Comparison of ENCODE assay signal across 8 cellular contexts in genomic region chr19:16628984-16629691, GRCh38. TPM values are rescaled to one million over a fixed set of nuclear protein-coding genes. Genes with fewer than 3 reads are reported as not detected.
DNase-seq lines count a peak whose midpoint lies in the region; ATAC-seq and TF ChIP-seq lines count a peak whose summit lies in the region.

No MANE protein-coding gene starts in this region.

- H3K27me3 ChIP-seq in osteoblast (ENCODE audit: insufficient read depth, low read length), result no peaks in the 10 kb centered on the region

- no peaks in the 10 kb centered on the region for H3K27me3 Mint-ChIP-seq in activated B cell treated with CpG ODN at 0.5 μM for 24 hours

- peaks cover 15% of the 10 kb centered on the region for H3K4me1 ChIP-seq in osteoblast (ENCODE audit: insufficient read depth, low read length)

- H3K27ac Mint-ChIP-seq in activated B cell treated with CpG ODN at 0.5 μM for 24 hours, result peak overlapping the region; percentile 94

- H3K9me3 ChIP-seq in osteoblast (ENCODE audit: low read depth, low read length), result no peaks in the 10 kb centered on the region

- TF ChIP-seq CTCF in GM10266 (IDR thresholded peaks at IDR 0.05; ENCODE audit: control insufficient read depth, insufficient read depth, low read depth, missing control alignments) (no peak), activated B cell treated with CpG ODN at 0.5 μM for 24 hours (IDR thresholded peaks at IDR 0.05) (no peak), fibroblast of the aortic adventitia (IDR thresholded peaks at IDR 0.05; ENCODE audit: insufficient read depth, low read length) (no peak), osteoblast (IDR thresholded peaks at IDR 0.05; ENCODE audit: extremely low read depth, low read depth, low read length) (no peak)

- in situ Hi-C loops in KBM-7 (cut with MboI; ENCODE audit: low pct_unique_long_range_greater_than_20kb, low sequenced_read_pairs), result no loop called here

- peak overlapping the region; percentile 76 for H3K27ac ChIP-seq in osteoblast (ENCODE audit: low read depth, low read length)

- CTCF ChIA-PET in activated B cell treated with CpG ODN at 0.5 μM for 24 hours (lab: Charles Lee), result interaction anchor here (1.1 to 2.0 kb wide), 5 partner anchors 30 to 56 kb away, joined by 3 to 6 read pairs (median 3); partner anchors contain the start of gene SMIM7

- peaks cover 45% of the 10 kb centered on the region for H3K79me2 ChIP-seq in osteoblast (ENCODE audit: insufficient read depth, low read length)

- POLR2A ChIA-PET in activated B cell treated with CpG ODN at 0.5 μM for 24 hours (lab: Charles Lee), result interaction anchor here (0.6 to 11.4 kb wide), 8 partner anchors 24 to 133 kb away, joined by 3 to 242 read pairs (median 6); partner anchors contain the start of genes C19orf44, CALR3, SLC35E1 and SMIM7

- H3K36me3 Mint-ChIP-seq in activated B cell treated with CpG ODN at 0.5 μM for 24 hours (ENCODE audit: low read depth), result peaks cover 49% of the 10 kb centered on the region

- H3K9me3 Mint-ChIP-seq in activated B cell treated with CpG ODN at 0.5 μM for 24 hours, result no peaks in the 10 kb centered on the region

- DNase-seq in GM10266 (ENCODE audit: extremely low spot score) (peak; percentile 40), KBM-7 (peak; percentile 39), activated B cell treated with CpG ODN at 0.5 μM for 24 hours (no peak), fibroblast of the aortic adventitia (ENCODE audit: low read depth) (peak; percentile 82), osteoblast (ENCODE audit: insufficient read length, low spot score, missing footprints) (no peak), NCI-H2029 (lab: John Stamatoyannopoulos, UW) (no peak), GF-D8 (lab: John Stamatoyannopoulos, UW) (no peak)

- H3K4me1 Mint-ChIP-seq in activated B cell treated with CpG ODN at 0.5 μM for 24 hours, result peaks cover 43% of the 10 kb centered on the region

- H2AFZ ChIP-seq in osteoblast (ENCODE audit: low read length), result peak overlapping the region; percentile 48

- H3K36me3 ChIP-seq in osteoblast (ENCODE audit: insufficient read depth, low read length), result peaks cover 33% of the 10 kb centered on the region

- peak overlapping the region; percentile 82 for H3K4me2 ChIP-seq in osteoblast (ENCODE audit: insufficient read depth, low read length)

- intact Hi-C loops in activated B cell treated with CpG ODN at 0.5 μM for 24 hours (cut with micrococcal nuclease), result loop anchor here (1.0 to 10.0 kb wide), 9 partner anchors 18 to 432 kb away; partner anchors contain the start of genes AP1M1, C19orf44, CALR3 and CHERP

- ATAC-seq in activated B cell treated with CpG ODN at 0.5 μM for 24 hours (ENCODE audit: low read depth) (no peak), GM21528 (IDR thresholded peaks at IDR 0.05; ENCODE audit: low FRiP score, unreplicated experiment) (no peak)

- H3K4me3 ChIP-seq in fibroblast of the aortic adventitia (ENCODE audit: low read depth, low read length) (peak overlapping the region; percentile 85), osteoblast (ENCODE audit: insufficient read depth, low read length) (peak overlapping the region; percentile 96)

- H4K20me1 ChIP-seq in osteoblast (ENCODE audit: insufficient read depth, low read length), result peaks cover 35% of the 10 kb centered on the region

- peak overlapping the region; percentile 98 for H3K4me3 Mint-ChIP-seq in activated B cell treated with CpG ODN at 0.5 μM for 24 hours

RNA-seq across cellular contexts. Expression of gene MED26, which starts 1.1 kb away (rescaled TPM):
- total RNA-seq in activated B cell treated with CpG ODN at 0.5 μM for 24 hours, result 32.0 and 36.1 TPM in 2 replicates
- total RNA-seq in fibroblast of the aortic adventitia (ENCODE audit: low replicate concordance), result 4.2 and 7.1 TPM in 2 replicates
- 5.8 and 6.5 TPM in 2 replicates for total RNA-seq in osteoblast

RNA-seq across cellular contexts. Expression of gene SMIM7, which starts 30.8 kb away (rescaled TPM):
- total RNA-seq in activated B cell treated with CpG ODN at 0.5 μM for 24 hours (90.2 and 110 TPM in 2 replicates), fibroblast of the aortic adventitia (ENCODE audit: low replicate concordance) (85.2 and 122 TPM in 2 replicates), osteoblast (57.8 and 60.1 TPM in 2 replicates)

RNA-seq across cellular contexts. Expression of gene TMEM38A, which starts 31.8 kb away (rescaled TPM):
- total RNA-seq in activated B cell treated with CpG ODN at 0.5 μM for 24 hours (3.1 and 4.0 TPM in 2 replicates), fibroblast of the aortic adventitia (ENCODE audit: low replicate concordance) (1.4 and 3.3 TPM in 2 replicates), osteoblast (2.4 and 2.5 TPM in 2 replicates)

RNA-seq across cellular contexts. Expression of gene SLC35E1, which starts 56.9 kb away (rescaled TPM):
- 41.6 and 51.7 TPM in 2 replicates for total RNA-seq in activated B cell treated with CpG ODN at 0.5 μM for 24 hours
- total RNA-seq in fibroblast of the aortic adventitia (ENCODE audit: low replicate concordance), result 30.4 and 32.0 TPM in 2 replicates
- total RNA-seq in osteoblast, result 38.0 and 41.5 TPM in 2 replicates

Comparison
In these comparisons a context has a peak if more than half of its experiments do, and no peak if none do; other contexts are left out.
1. DNase-seq: peak in GM10266 (single experiment), KBM-7 (single experiment) and fibroblast of the aortic adventitia (single experiment); none in activated B cell treated with CpG ODN at 0.5 μM for 24 hours (single experiment), osteoblast (single experiment), NCI-H2029 (single experiment) and GF-D8 (single experiment).